ENCODE assay signal across 2 cellular contexts in genomic region chr11:93063101-93063500, GRCh38.
TF ChIP-seq lines count a peak whose summit lies in the region.

No MANE protein-coding gene starts in this region.

TF ChIP-seq in SK-N-SH, 30 proteins besides CTCF, POLR2A, EP300 and RAD21:
- TF ChIP-seq, protein P1, sequence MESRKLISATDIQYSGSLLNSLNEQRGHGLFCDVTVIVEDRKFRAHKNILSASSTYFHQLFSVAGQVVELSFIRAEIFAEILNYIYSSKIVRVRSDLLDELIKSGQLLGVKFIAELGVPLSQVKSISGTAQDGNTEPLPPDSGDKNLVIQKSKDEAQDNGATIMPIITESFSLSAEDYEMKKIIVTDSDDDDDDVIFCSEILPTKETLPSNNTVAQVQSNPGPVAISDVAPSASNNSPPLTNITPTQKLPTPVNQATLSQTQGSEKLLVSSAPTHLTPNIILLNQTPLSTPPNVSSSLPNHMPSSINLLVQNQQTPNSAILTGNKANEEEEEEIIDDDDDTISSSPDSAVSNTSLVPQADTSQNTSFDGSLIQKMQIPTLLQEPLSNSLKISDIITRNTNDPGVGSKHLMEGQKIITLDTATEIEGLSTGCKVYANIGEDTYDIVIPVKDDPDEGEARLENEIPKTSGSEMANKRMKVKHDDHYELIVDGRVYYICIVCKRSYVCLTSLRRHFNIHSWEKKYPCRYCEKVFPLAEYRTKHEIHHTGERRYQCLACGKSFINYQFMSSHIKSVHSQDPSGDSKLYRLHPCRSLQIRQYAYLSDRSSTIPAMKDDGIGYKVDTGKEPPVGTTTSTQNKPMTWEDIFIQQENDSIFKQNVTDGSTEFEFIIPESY (IDR thresholded peaks at IDR 0.05; ENCODE audit: borderline replicate concordance, low read depth), result no peak
- TF ChIP-seq FOXJ3 (CRISPR knock-in tag; IDR thresholded peaks at IDR 0.05) (no peak), TCF12 (IDR thresholded peaks at IDR 0.05) (no peak), EZH2phosphoT487 (IDR thresholded peaks at IDR 0.05; ENCODE audit: borderline replicate concordance, low read depth) (no peak), TEAD4 (IDR thresholded peaks at IDR 0.05; ENCODE audit: borderline replicate concordance, insufficient read depth) (no peak), MEF2A (IDR thresholded peaks at IDR 0.05; ENCODE audit: borderline replicate concordance, low read depth) (no peak), MXI1 (IDR thresholded peaks at IDR 0.05; ENCODE audit: low read depth, low read length) (no peak), GATA2 (CRISPR knock-in tag; IDR thresholded peaks at IDR 0.05) (no peak), RXRA (IDR thresholded peaks at IDR 0.05; ENCODE audit: borderline replicate concordance, low read depth) (no peak), CHD2 (IDR thresholded peaks at IDR 0.05; ENCODE audit: low read length, partially characterized antibody) (no peak), POLR2AphosphoS5 (IDR thresholded peaks at IDR 0.05; ENCODE audit: low read depth, low read length) (no peak), YY1 (IDR thresholded peaks at IDR 0.05; ENCODE audit: low read depth) (no peak)
- TF ChIP-seq, protein P2, sequence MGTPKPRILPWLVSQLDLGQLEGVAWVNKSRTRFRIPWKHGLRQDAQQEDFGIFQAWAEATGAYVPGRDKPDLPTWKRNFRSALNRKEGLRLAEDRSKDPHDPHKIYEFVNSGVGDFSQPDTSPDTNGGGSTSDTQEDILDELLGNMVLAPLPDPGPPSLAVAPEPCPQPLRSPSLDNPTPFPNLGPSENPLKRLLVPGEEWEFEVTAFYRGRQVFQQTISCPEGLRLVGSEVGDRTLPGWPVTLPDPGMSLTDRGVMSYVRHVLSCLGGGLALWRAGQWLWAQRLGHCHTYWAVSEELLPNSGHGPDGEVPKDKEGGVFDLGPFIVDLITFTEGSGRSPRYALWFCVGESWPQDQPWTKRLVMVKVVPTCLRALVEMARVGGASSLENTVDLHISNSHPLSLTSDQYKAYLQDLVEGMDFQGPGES (IDR thresholded peaks at IDR 0.05; ENCODE audit: low read depth, low read length), result no peak

TF ChIP-seq in SK-N-SH treated with all-trans-retinoic acid at 6 μM for 48 hours, 23 proteins besides CTCF, POLR2A, EP300 and RAD21 (continued from another document):
- TF ChIP-seq PATZ1 (CRISPR knock-in tag; IDR thresholded peaks at IDR 0.05; ENCODE audit: borderline replicate concordance) (no peak), TSHZ2 (CRISPR knock-in tag; IDR thresholded peaks at IDR 0.05) (no peak), CSDC2 (CRISPR knock-in tag; IDR thresholded peaks at IDR 0.05) (no peak), TOX (CRISPR knock-in tag; IDR thresholded peaks at IDR 0.05; ENCODE audit: borderline replicate concordance) (no peak), ZFP30 (CRISPR knock-in tag; IDR thresholded peaks at IDR 0.05) (no peak), ARNTL (CRISPR knock-in tag; IDR thresholded peaks at IDR 0.05; ENCODE audit: borderline replicate concordance, low read depth) (no peak), ZNF8 (CRISPR knock-in tag; IDR thresholded peaks at IDR 0.05) (no peak), PPARA (CRISPR knock-in tag; IDR thresholded peaks at IDR 0.05; ENCODE audit: borderline replicate concordance) (no peak), ZFP3 (CRISPR knock-in tag; IDR thresholded peaks at IDR 0.05) (no peak), OSR1 (CRISPR knock-in tag; IDR thresholded peaks at IDR 0.05) (no peak), ISL1 (CRISPR knock-in tag; IDR thresholded peaks at IDR 0.05) (no peak), TCF4 (CRISPR knock-in tag; IDR thresholded peaks at IDR 0.05; ENCODE audit: borderline replicate concordance) (no peak), ESRRG (CRISPR knock-in tag; IDR thresholded peaks at IDR 0.05) (no peak), ZNF70 (CRISPR knock-in tag; IDR thresholded peaks at IDR 0.05) (no peak), ZNF565 (CRISPR knock-in tag; conservative IDR thresholded peaks at IDR 0.05; ENCODE audit: low read depth) (no peak), BACH2 (CRISPR knock-in tag; IDR thresholded peaks at IDR 0.05; ENCODE audit: borderline replicate concordance) (no peak), RARB (CRISPR knock-in tag; IDR thresholded peaks at IDR 0.05) (no peak)
- TF ChIP-seq, protein P3, sequence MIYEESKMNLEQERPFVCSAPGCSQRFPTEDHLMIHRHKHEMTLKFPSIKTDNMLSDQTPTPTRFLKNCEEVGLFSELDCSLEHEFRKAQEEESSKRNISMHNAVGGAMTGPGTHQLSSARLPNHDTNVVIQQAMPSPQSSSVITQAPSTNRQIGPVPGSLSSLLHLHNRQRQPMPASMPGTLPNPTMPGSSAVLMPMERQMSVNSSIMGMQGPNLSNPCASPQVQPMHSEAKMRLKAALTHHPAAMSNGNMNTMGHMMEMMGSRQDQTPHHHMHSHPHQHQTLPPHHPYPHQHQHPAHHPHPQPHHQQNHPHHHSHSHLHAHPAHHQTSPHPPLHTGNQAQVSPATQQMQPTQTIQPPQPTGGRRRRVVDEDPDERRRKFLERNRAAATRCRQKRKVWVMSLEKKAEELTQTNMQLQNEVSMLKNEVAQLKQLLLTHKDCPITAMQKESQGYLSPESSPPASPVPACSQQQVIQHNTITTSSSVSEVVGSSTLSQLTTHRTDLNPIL (CRISPR knock-in tag; IDR thresholded peaks at IDR 0.05; ENCODE audit: low read depth), result no peak
